In genomic region chr5:154858251-154858971, GRCh38 we compare ENCODE assay signal across 8 cellular contexts. TPM values are rescaled to one million over a fixed set of nuclear protein-coding genes. Genes with fewer than 3 reads are reported as not detected.
DNase-seq lines count a peak whose midpoint lies in the region; ATAC-seq, FAIRE-seq and TF ChIP-seq lines count a peak whose summit lies in the region.

Gene CNOT8 (plus strand): TSS chr5:154858627. CDS start chr5:154863279, 4,652 bp downstream.

- 1% methylated on average over 55 of the region's 66 CpGs; no CpG with 5 or more reads in 1 of the 2 experiments for WGBS in H1 (ENCODE audit: extremely low coverage in 1 of 2, insufficient coverage in 1 of 2, insufficient read length in 1 of 2, insufficient replicate concordance in 2 of 2, low coverage in 1 of 2, low lambda C conversion rate in 2 of 2, missing lambda C conversion rate in 1 of 2), 2 experiments
- no CpG with 5 or more reads among the region's 66 CpGs for WGBS in mesendoderm (ENCODE audit: extremely low coverage, insufficient coverage, low lambda C conversion rate)

- peak; percentile 66 for ATAC-seq in GM21367 (IDR thresholded peaks at IDR 0.05; ENCODE audit: unreplicated experiment)

- H3K27ac ChIP-seq in H1 (ENCODE audit: low read depth, low read length), result peak within 1 kb of the TSS; percentile 98
- peak within 1 kb of the TSS; percentile 99 for H3K27ac ChIP-seq in mesendoderm (ENCODE audit: low read depth, low read length)

- H2AK5ac ChIP-seq in H1 (ENCODE audit: low read depth, low read length) (no peak within 1 kb of the TSS), mesendoderm (ENCODE audit: low read length) (no peak within 1 kb of the TSS)

- TF ChIP-seq POLR2A in H1 (IDR thresholded peaks at IDR 0.05; ENCODE audit: control extremely low read depth in 1 of 2, low read depth in 2 of 2, low read length in 2 of 2), result peak; percentile 68 to 89; a peak in 2 of 3 replicates

- H2BK20ac ChIP-seq in H1 (ENCODE audit: low read length), result no peak within 1 kb of the TSS

- H3K9ac ChIP-seq in H1 (replicated peaks in 1 of 4; ENCODE audit: extremely low read depth in 1 of 4, low read depth in 3 of 4, low read length in 3 of 4), result peak within 1 kb of the TSS; percentile 93 to 98 (median 95)
- peak within 1 kb of the TSS; percentile 92 for H3K9ac ChIP-seq in mesendoderm (ENCODE audit: low read length)

- H3K56ac ChIP-seq in H1 (replicated peaks; ENCODE audit: insufficient read length, low read depth, low read length) (peak within 1 kb of the TSS; percentile 94), mesendoderm (ENCODE audit: low read length) (peak within 1 kb of the TSS; percentile 99)

- peaks cover 2 to 5% (median 4%) of the 10 kb centered on the region in 4 experiments; a peak in 5 of 8 replicates for H3K36me3 ChIP-seq in H1 (ENCODE audit: control insufficient read depth in 2 of 4, insufficient read depth in 4 of 4, low read length in 3 of 4)
- H3K36me3 ChIP-seq in mesendoderm (ENCODE audit: control insufficient read depth, insufficient read depth, low read length), result no peaks in the 10 kb centered on the region

- H2BK120ac ChIP-seq in H1 (replicated peaks; ENCODE audit: low read depth, low read length), result peak within 1 kb of the TSS; percentile 88
- no peak within 1 kb of the TSS for H2BK120ac ChIP-seq in mesendoderm (ENCODE audit: low read depth, low read length)

- H4K5ac ChIP-seq in H1 (ENCODE audit: insufficient read length, low read depth, low read length), result peak within 1 kb of the TSS; percentile 98
- H4K5ac ChIP-seq in mesendoderm (ENCODE audit: low read length), result no peak within 1 kb of the TSS

- H3K79me1 ChIP-seq in H1 (ENCODE audit: low read depth, low read length) (peaks cover 5% of the 10 kb centered on the region; the same call in 1 of the 2 replicates), mesendoderm (ENCODE audit: low read length) (peaks cover 9% of the 10 kb centered on the region)

- H3K27me3 ChIP-seq in H1 (replicated peaks in 1 of 4; ENCODE audit: control insufficient read depth in 3 of 4, extremely low read depth in 1 of 4, insufficient read depth in 3 of 4, low read length in 3 of 4), result no peaks in the 10 kb centered on the region
- H3K27me3 ChIP-seq in mesendoderm (ENCODE audit: insufficient read depth, low read length, poor library complexity), result no peaks in the 10 kb centered on the region

- H3K18ac ChIP-seq in H1 (ENCODE audit: extremely low read depth, low read length) (peak within 1 kb of the TSS; percentile 97), mesendoderm (ENCODE audit: low read length) (peak within 1 kb of the TSS; percentile 96)

- no peak for TF ChIP-seq CTCF in H1 (IDR thresholded peaks at IDR 0.05; ENCODE audit: control extremely low read depth in 1 of 3, insufficient read depth in 1 of 3, low read depth in 1 of 3, low read length in 3 of 3)

- peak within 1 kb of the TSS; percentile 98 for H2BK5ac ChIP-seq in H1 (ENCODE audit: low read depth, low read length)
- H2BK5ac ChIP-seq in mesendoderm (ENCODE audit: low read length), result peak within 1 kb of the TSS; percentile 89

- TF ChIP-seq EP300 in H1 (IDR thresholded peaks at IDR 0.05; ENCODE audit: borderline replicate concordance in 1 of 2, low read depth in 2 of 2, low read length in 2 of 2), result peak in 1 of 2 experiments; percentile 7; a peak in 1 of 3 replicates

- POLR2A ChIA-PET in H1 (lab: Charles Lee; ENCODE audit: partially characterized antibody), result interaction anchor here (0.6 to 2.4 kb wide), 30 partner anchors 8 to 406 kb away, joined by 3 to 21 read pairs (median 4); partner anchors contain the start of genes FAXDC2 and GEMIN5

- H4K20me1 ChIP-seq in H1 (replicated peaks in 1 of 2; ENCODE audit: control insufficient read depth in 1 of 2, insufficient read depth in 2 of 2, low read length in 2 of 2), result peaks cover 3 to 4% of the 10 kb centered on the region in 2 experiments

- no peaks in the 10 kb centered on the region for H3K9me3 ChIP-seq in H1 (ENCODE audit: insufficient read depth in 2 of 2, low read depth in 1 of 2, low read length in 1 of 2)

- peak within 1 kb of the TSS; percentile 55 to 98 (median 72) for H3K4me3 ChIP-seq in H1 (ENCODE audit: extremely low read depth in 1 of 4, insufficient read depth in 2 of 4, low read depth in 3 of 4, low read length in 4 of 4)
- peak within 1 kb of the TSS; percentile 91 for H3K4me3 ChIP-seq in mesendoderm (ENCODE audit: low read length)

- peak within 1 kb of the TSS; percentile 89 for H2AFZ ChIP-seq in H1 (ENCODE audit: low read length)

- no peak within 1 kb of the TSS for H3K14ac ChIP-seq in H1 (ENCODE audit: insufficient read length)

- H3K23ac ChIP-seq in H1 (ENCODE audit: insufficient read length) (peak within 1 kb of the TSS; percentile 92), mesendoderm (ENCODE audit: low read length) (peak within 1 kb of the TSS; percentile 85)

- H3K4me1 ChIP-seq in H1 (replicated peaks in 1 of 4; ENCODE audit: control insufficient read depth in 3 of 4, insufficient read depth in 4 of 4, low read length in 3 of 4) (peaks cover 0 to 9% (median 5%) of the 10 kb centered on the region in 4 experiments; a peak in 6 of 7 replicates), mesendoderm (ENCODE audit: control insufficient read depth, low read depth, low read length) (peaks cover 4% of the 10 kb centered on the region)

- H2BK12ac ChIP-seq in H1 (ENCODE audit: low read depth, low read length), result peak within 1 kb of the TSS; percentile 43; the same call in 1 of the 2 replicates

- H4K91ac ChIP-seq in H1 (replicated peaks; ENCODE audit: insufficient read length, low read length), result peak within 1 kb of the TSS; percentile 97

- DNase-seq in COLO829 (ENCODE audit: low spot score) (peak; percentile 69), HTR-8/SVneo (ENCODE audit: insufficient read length, low spot score) (peak; percentile 90), NOMO-1 treated with dmso at 0.1 percent for 144 hours (lab: John Stamatoyannopoulos, UW; ENCODE audit: unreplicated experiment) (peak; percentile 96), H1 (ENCODE audit: low read depth in 1 of 2, low spot score in 2 of 2) (peak; percentile 95 to 98), mesendoderm (peak; percentile 99)
- peak; percentile 92 to 95 (median 95) for DNase-seq in activated CD8-positive, alpha-beta memory T cell treated with anti-CD3 and anti-CD28 coated beads for 48 hours (ENCODE audit: low read depth in 2 of 3, low spot score in 2 of 3)
- DNase-seq in stimulated activated CD8-positive, alpha-beta memory T cell treated with anti-CD3 and anti-CD28 coated beads, Interleukin-15, amount 100 ng/mL, for 1 hour (ENCODE audit: low read depth), result peak; percentile 97

- TF ChIP-seq RAD21 in H1 (IDR thresholded peaks at IDR 0.05 in 1 of 2, conservative IDR thresholded peaks at IDR 0.05 in 1 of 2; ENCODE audit: low read depth in 2 of 2, low read length in 2 of 2), result no peak

- H3K79me2 ChIP-seq in H1 (ENCODE audit: control insufficient read depth in 1 of 2, insufficient read depth in 2 of 2, low read length in 2 of 2), result peaks cover 22 to 47% of the 10 kb centered on the region in 2 experiments
- H3K79me2 ChIP-seq in mesendoderm (ENCODE audit: control insufficient read depth, insufficient read depth, low read length), result peaks cover 43% of the 10 kb centered on the region

- peak; percentile 68 for FAIRE-seq in HTR-8/SVneo (lab: Jason Lieb, UNC)
- FAIRE-seq in H1 (lab: Jason Lieb, UNC), result no peak

- H4K8ac ChIP-seq in H1 (ENCODE audit: extremely low read depth, insufficient read depth, low read length) (peak within 1 kb of the TSS; percentile 100), mesendoderm (ENCODE audit: low read depth, low read length) (peak within 1 kb of the TSS; percentile 93)

- peaks cover 7% of the 10 kb centered on the region for H3K23me2 ChIP-seq in H1 (ENCODE audit: low read depth, low read length)

- H3K4ac ChIP-seq in H1 (replicated peaks; ENCODE audit: insufficient read length, low read depth, low read length), result peak within 1 kb of the TSS; percentile 97
- peak within 1 kb of the TSS; percentile 93 for H3K4ac ChIP-seq in mesendoderm (ENCODE audit: low read depth, low read length)

- CTCF ChIA-PET in H1 (lab: Charles Lee; ENCODE audit: partially characterized antibody), result interaction anchor here (0.6 to 1.9 kb wide), 5 partner anchors 13 to 210 kb away, joined by 3 to 4 read pairs (median 3); no protein-coding TSS in a partner anchor

- peak within 1 kb of the TSS; percentile 83 to 92 for H3K4me2 ChIP-seq in H1 (ENCODE audit: insufficient read depth in 1 of 2, low read depth in 2 of 2, low read length in 2 of 2)
- peak within 1 kb of the TSS; percentile 89 for H3K4me2 ChIP-seq in mesendoderm (ENCODE audit: low read length)

- H2BK15ac ChIP-seq in H1 (ENCODE audit: low read length) (0 out of 2 replicates have a peak within 1 kb of the TSS, but pooled peaks have one; percentile 81), mesendoderm (replicated peaks; ENCODE audit: low read depth) (no peak within 1 kb of the TSS)

TF ChIP-seq in H1, 55 proteins besides CTCF, POLR2A, EP300 and RAD21 (continues in another document):
- TF ChIP-seq RFX5 (IDR thresholded peaks at IDR 0.05; ENCODE audit: borderline replicate concordance, low read depth, low read length), result no peak
- peak; percentile 95 for TF ChIP-seq SP2 (IDR thresholded peaks at IDR 0.05; ENCODE audit: low read length)
- TF ChIP-seq EGR1 (IDR thresholded peaks at IDR 0.05; ENCODE audit: borderline replicate concordance, low read depth, low read length), result peak; percentile 80; the same call in 1 of the 2 replicates
- TF ChIP-seq CBX5 (IDR thresholded peaks at IDR 0.05; ENCODE audit: low read depth, low read length), result no peak
- no peak; the same call in 1 of the 2 replicates for TF ChIP-seq CHD2 (IDR thresholded peaks at IDR 0.05; ENCODE audit: low read length)
- no peak for TF ChIP-seq SIN3A (conservative IDR thresholded peaks at IDR 0.05 in 1 of 2, IDR thresholded peaks at IDR 0.05 in 1 of 2; ENCODE audit: low read depth in 1 of 2, low read length in 2 of 2)
- TF ChIP-seq BACH1 (IDR thresholded peaks at IDR 0.05; ENCODE audit: low read length), result peak; percentile 82
- no peak for TF ChIP-seq SIX5 (IDR thresholded peaks at IDR 0.05; ENCODE audit: low read depth, low read length)
- TF ChIP-seq POU5F1 (IDR thresholded peaks at IDR 0.05; ENCODE audit: low read depth, low read length), result no peak
- TF ChIP-seq RNF2 (IDR thresholded peaks at IDR 0.05; ENCODE audit: borderline replicate concordance, low read depth, low read length, missing control alignments, poor library complexity, severe bottlenecking), result no peak
- no peak for TF ChIP-seq HDAC6 (IDR thresholded peaks at IDR 0.05; ENCODE audit: low read depth, low read length)

RNA-seq across cellular contexts. Expression of gene CNOT8, which starts in this region (rescaled TPM):
- 53.6 and 62.9 TPM in 2 replicates for total RNA-seq in H1 (2021; fragmentation: NEBNext Ultra II Directional; extraction: Animal tissue kit (Norgen Biotek cat#: 25700))
- 36.4 and 37.6 TPM in 2 replicates for polyA plus RNA-seq in H1 (2011; rRNA removed)
- 47.5 TPM for polyA plus RNA-seq in H1 (2011; cell fraction: cytosol; rRNA removed)
- 28.9 TPM for polyA plus RNA-seq in H1 (2011; cell fraction: nucleus; rRNA removed)
- polyA plus RNA-seq in H1 (2012, experiment 1 of 2), result 45.7 to 64.1 TPM (median 53.5 TPM) in 4 replicates
- 4.9 TPM for polyA plus RNA-seq in H1 (2012, experiment 2 of 2)
- polyA plus RNA-seq in H1 (2013, experiment 1 of 2), result 32.2 TPM
- 35.9 TPM for polyA plus RNA-seq in H1 (2013, experiment 2 of 2)
- 50.2 and 54.6 TPM in 2 replicates for polyA minus RNA-seq in H1 (2011; rRNA and poly(A)+ RNA removed)
- 33.5 TPM for polyA minus RNA-seq in H1 (2011; cell fraction: cytosol; rRNA and poly(A)+ RNA removed)
- 20.8 TPM for polyA minus RNA-seq in H1 (2011; cell fraction: nucleus; rRNA and poly(A)+ RNA removed)
- polyA plus RNA-seq in mesendoderm (2013, experiment 1 of 2), result 33.3 TPM
- polyA plus RNA-seq in mesendoderm (2013, experiment 2 of 2), result 31.8 TPM

Comparison
In these comparisons a context has a peak if more than half of its experiments do, and no peak if none do; other contexts are left out.
1. Peak in every context shown above with its lines: DNase-seq, ATAC-seq, H3K4me3 ChIP-seq and H3K27ac ChIP-seq.